In genomic region chr3:127238602-127239001, GRCh38 we compare ENCODE assay signal across 24 cellular contexts. TPM values are rescaled to one million over a fixed set of nuclear protein-coding genes. Genes with fewer than 3 reads are reported as not detected.
"Had no signal": no experiment of that assay in that cellular context is flagged by ENCODE, and none has a peak within 500 bp of the region (broad histone marks: within the 10 kb centered on the region; RNA-seq: fewer than 3 reads in every experiment).

No MANE protein-coding gene starts in this region.

- DNase-seq: central memory CD4-positive, alpha-beta T cell; effector memory CD8-positive, alpha-beta T cell; esophagus squamous epithelium; foreskin melanocyte; mesendoderm; naive thymus-derived CD4-positive, alpha-beta T cell; nephron progenitor cell; psoas muscle; stimulated activated CD4-positive, alpha-beta T cell treated with anti-CD3 and anti-CD28 coated beads, Interleukin-12 subunit alpha, Interleukin-12 subunit beta, amount 100 ng/mL, for 4 hours; stimulated activated naive CD4-positive, alpha-beta T cell; stomach; substantia nigra; transverse colon had no signal

- H3K4me3 Mint-ChIP-seq: dendritic cell treated with granulocyte-macrophage colony-stimulating factor and Interleukin-4, amounts not matched to agents 40 ng/mL and 50 ng/mL, for 4 days; effector memory CD8-positive, alpha-beta T cell; naive thymus-derived CD4-positive, alpha-beta T cell; nephron progenitor cell had no signal

- H3K27ac Mint-ChIP-seq: dendritic cell treated with granulocyte-macrophage colony-stimulating factor and Interleukin-4, amounts not matched to agents 40 ng/mL and 50 ng/mL, for 4 days; effector memory CD8-positive, alpha-beta T cell; naive thymus-derived CD4-positive, alpha-beta T cell; nephron progenitor cell had no signal

- H3K4me1 Mint-ChIP-seq: naive thymus-derived CD4-positive, alpha-beta T cell; nephron progenitor cell had no signal

- ATAC-seq: effector memory CD8-positive, alpha-beta T cell; naive thymus-derived CD4-positive, alpha-beta T cell; psoas muscle; sciatic nerve had no signal

RNA-seq across cellular contexts. Expression of gene PRR23E, which starts 45.7 kb away (rescaled TPM):
- total RNA-seq: epithelial cell of proximal tubule; esophagus squamous epithelium; hepatocyte; kidney epithelial cell; lower leg skin; mononuclear cell; naive thymus-derived CD4-positive, alpha-beta T cell; osteoblast; psoas muscle; sciatic nerve; skeletal muscle tissue; stomach; thoracic aorta; transverse colon; urinary bladder had no signal

RNA-seq across cellular contexts. Expression of gene PRR20G, which starts 49.2 kb away (rescaled TPM):
- total RNA-seq: epithelial cell of proximal tubule; esophagus squamous epithelium; hepatocyte; lower leg skin; mononuclear cell; naive thymus-derived CD4-positive, alpha-beta T cell; osteoblast; psoas muscle; sciatic nerve; skeletal muscle tissue; stomach; thoracic aorta; transverse colon; urinary bladder had no signal
